Comparison of ENCODE assay signal across 16 cellular contexts in genomic region chr9:112618385-112619001, GRCh38.
DNase-seq lines count a peak whose midpoint lies in the region; ATAC-seq and TF ChIP-seq lines count a peak whose summit lies in the region.
"Had no signal": no experiment of that assay in that cellular context is flagged by ENCODE, and none has a peak within 500 bp of the region (broad histone marks: within the 10 kb centered on the region; RNA-seq: fewer than 3 reads in every experiment).

No MANE protein-coding gene starts in this region.

- peaks cover 5% of the 10 kb centered on the region for H3K4me1 Mint-ChIP-seq in neural progenitor cell

- H3K9ac ChIP-seq in neural progenitor cell = no peak overlapping the region

- ATAC-seq in RWPE2 (ENCODE audit: low read depth) = no peak
- ATAC-seq in HG02759 (IDR thresholded peaks at IDR 0.05; ENCODE audit: unreplicated experiment) = no peak

- no peak for TF ChIP-seq CTCF in RWPE2 (IDR thresholded peaks at IDR 0.05; ENCODE audit: poor library complexity, severe bottlenecking)
- no peak for TF ChIP-seq CTCF in neural progenitor cell (IDR thresholded peaks at IDR 0.05)

- H2AFZ ChIP-seq in neural progenitor cell (replicated peaks) = no peak overlapping the region

- H3K4me3 Mint-ChIP-seq in neural progenitor cell = no peak overlapping the region
- H3K4me3 Mint-ChIP-seq: CD4-positive, CD25-positive, alpha-beta regulatory T cell; CD8-positive, alpha-beta memory T cell; H9 had no signal

- in situ Hi-C loops in G401 (cut with HindIII; ENCODE audit: low sequenced_read_pairs) = no loop called here

- H3K27me3 ChIP-seq in RWPE2 (ENCODE audit: insufficient read depth, poor library complexity, severe bottlenecking) (no peaks in the 10 kb centered on the region), neural progenitor cell (no peaks in the 10 kb centered on the region)
- H3K27me3 ChIP-seq: BE2C had no signal

- H3K27ac ChIP-seq in RWPE2 (ENCODE audit: poor library complexity, severe bottlenecking) (no peak overlapping the region), neural progenitor cell (no peak overlapping the region)

- DNase-seq in G401 (ENCODE audit: low spot score) = peak; percentile 45
- peak; percentile 67 for DNase-seq in RWPE2 (ENCODE audit: low spot score)
- DNase-seq in cerebellum (ENCODE audit: low spot score) = peak; percentile 27
- DNase-seq in neural progenitor cell (ENCODE audit: low spot score) = peak; percentile 23
- no peak for DNase-seq in epidermal melanocyte (ENCODE audit: insufficient read length, low spot score)
- DNase-seq in effector CD4-positive, alpha-beta T cell = no peak
- no peak for DNase-seq in H4 (ENCODE audit: low spot score)
- DNase-seq: ACHN; BE2C; CD4-positive, CD25-positive, alpha-beta regulatory T cell; CD8-positive, alpha-beta memory T cell; COR-L47; GDM1; GOT3; H9 had no signal

- H3K4me1 ChIP-seq in RWPE2 (ENCODE audit: insufficient read depth, poor library complexity, severe bottlenecking) (no peaks in the 10 kb centered on the region), neural progenitor cell (peaks cover 17% of the 10 kb centered on the region)

- peaks cover 17% of the 10 kb centered on the region for H3F3A ChIP-seq in neural progenitor cell (ENCODE audit: low read depth)

- peaks cover 2% of the 10 kb centered on the region for H3K9me3 Mint-ChIP-seq in neural progenitor cell
- H3K9me3 Mint-ChIP-seq: CD4-positive, CD25-positive, alpha-beta regulatory T cell; CD8-positive, alpha-beta memory T cell; H9 had no signal

- H3K4me2 ChIP-seq in neural progenitor cell = peak overlapping the region; percentile 20

- H3K79me2 ChIP-seq in neural progenitor cell (ENCODE audit: low read depth) = peaks cover 39% of the 10 kb centered on the region

- peaks cover 71% of the 10 kb centered on the region for H4K20me1 ChIP-seq in neural progenitor cell (ENCODE audit: low read depth)

- no peak overlapping the region for H3K4me3 ChIP-seq in RWPE2 (ENCODE audit: severe bottlenecking)
- H3K4me3 ChIP-seq in neural progenitor cell = no peak overlapping the region

- H3K36me3 Mint-ChIP-seq in neural progenitor cell = peaks cover 18% of the 10 kb centered on the region

- no peaks in the 10 kb centered on the region for H3K27me3 Mint-ChIP-seq in neural progenitor cell (ENCODE audit: insufficient read depth, low read depth)
- H3K27me3 Mint-ChIP-seq: CD8-positive, alpha-beta memory T cell had no signal

- H3K27ac Mint-ChIP-seq in neural progenitor cell = no peak overlapping the region
- H3K27ac Mint-ChIP-seq: CD4-positive, CD25-positive, alpha-beta regulatory T cell; CD8-positive, alpha-beta memory T cell had no signal

- no peaks in the 10 kb centered on the region for H3K36me3 ChIP-seq in RWPE2 (ENCODE audit: low read depth)
- H3K36me3 ChIP-seq in neural progenitor cell = no peaks in the 10 kb centered on the region

- H3K9me3 ChIP-seq in RWPE2 (ENCODE audit: severe bottlenecking) = no peaks in the 10 kb centered on the region
- no peaks in the 10 kb centered on the region for H3K9me3 ChIP-seq in neural progenitor cell (ENCODE audit: low read depth)
- H3K9me3 ChIP-seq: BE2C had no signal

Comparison
In these comparisons a context has a peak if more than half of its experiments do, and no peak if none do; other contexts are left out.
1. DNase-seq: peak in G401 (single experiment), RWPE2 (single experiment), cerebellum (single experiment) and neural progenitor cell (single experiment); none in epidermal melanocyte (single experiment), effector CD4-positive, alpha-beta T cell (single experiment) and H4 (single experiment).